11 cellular contexts compared by ENCODE assay signal in the genomic region with DNA sequence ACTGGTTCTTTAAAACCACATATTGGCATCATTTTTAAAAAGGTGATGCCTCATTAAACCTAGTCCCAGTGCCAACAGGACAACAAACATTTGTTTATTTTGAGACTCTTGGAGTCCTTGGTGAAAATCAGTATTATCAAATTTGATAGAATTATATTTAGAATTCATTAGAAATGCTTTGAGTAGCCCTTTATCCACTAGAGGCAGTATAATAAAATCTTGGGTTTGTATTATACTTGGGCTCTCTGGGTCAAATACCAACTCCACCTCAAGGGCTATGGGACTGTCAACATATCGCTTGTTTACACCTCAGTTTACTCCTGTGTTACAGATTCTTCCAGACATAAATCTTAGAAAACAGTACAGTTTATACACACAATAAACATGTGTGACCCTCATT.
A peak's percentile ranks its signal among the peaks of the same experiment; 100 is the strongest.
DNase-seq lines count a peak whose midpoint lies in the region; ATAC-seq, FAIRE-seq and TF ChIP-seq lines count a peak whose summit lies in the region.
"Had no signal": no experiment of that assay in that cellular context is flagged by ENCODE, and none has a peak within 500 bp of the region (broad histone marks: within the 10 kb centered on the region; RNA-seq: fewer than 3 reads in every experiment).

No MANE protein-coding gene starts in this region.

- H3K4me1 ChIP-seq in astrocyte (ENCODE audit: insufficient read depth, low read length) (no peaks in the 10 kb centered on the region), neural progenitor cell (no peaks in the 10 kb centered on the region)
- H3K4me1 ChIP-seq: testis had no signal

- H3K9ac ChIP-seq in astrocyte (ENCODE audit: low read length) (no peak overlapping the region), neural progenitor cell (no peak overlapping the region)

- no peaks in the 10 kb centered on the region for H3K4me1 Mint-ChIP-seq in astrocyte (ENCODE audit: low read depth, unreplicated experiment)
- no peaks in the 10 kb centered on the region for H3K4me1 Mint-ChIP-seq in neural progenitor cell
- no peaks in the 10 kb centered on the region for H3K4me1 Mint-ChIP-seq in activated CD4-positive, alpha-beta T cell treated with anti-CD3 and anti-CD28 coated beads, Interleukin-2, amount 10 ng/mL, durations not matched to agents 7 days and 5 days
- no peaks in the 10 kb centered on the region for H3K4me1 Mint-ChIP-seq in activated T-cell treated with anti-CD3 and anti-CD28 coated beads, Interleukin-2, amount 50 U/mL, for 4 hours (ENCODE audit: low read depth)
- H3K4me1 Mint-ChIP-seq: activated CD4-positive, alpha-beta memory T cell treated with anti-CD3 and anti-CD28 coated beads, Interleukin-2, amount 10 ng/mL, durations not matched to agents 7 days and 5 days had no signal

- CTCF ChIA-PET in activated CD4-positive, alpha-beta T cell treated with anti-CD3 and anti-CD28 coated beads, Interleukin-2, amount 10 ng/mL, durations not matched to agents 7 days and 5 days (lab: Charles Lee) = no interaction called here

- H3K9me3 ChIP-seq in astrocyte (ENCODE audit: insufficient read depth, low read depth, low read length) (no peaks in the 10 kb centered on the region), neural progenitor cell (ENCODE audit: low read depth) (no peaks in the 10 kb centered on the region), WERI-Rb-1 (ENCODE audit: severe bottlenecking) (no peaks in the 10 kb centered on the region)
- H3K9me3 ChIP-seq: testis had no signal

- H3K36me3 ChIP-seq in astrocyte (ENCODE audit: insufficient read depth, low read length) (no peaks in the 10 kb centered on the region), neural progenitor cell (no peaks in the 10 kb centered on the region), WERI-Rb-1 (no peaks in the 10 kb centered on the region)

- H3K4me3 ChIP-seq in astrocyte (ENCODE audit: insufficient read depth, low read depth, low read length) (no peak overlapping the region), neural progenitor cell (no peak overlapping the region), WERI-Rb-1 (ENCODE audit: low read depth, low read length) (no peak overlapping the region)
- H3K4me3 ChIP-seq: testis had no signal

- no peaks in the 10 kb centered on the region for H3K27me3 ChIP-seq in astrocyte (ENCODE audit: insufficient read depth, low read length)
- no peaks in the 10 kb centered on the region for H3K27me3 ChIP-seq in neural progenitor cell
- H3K27me3 ChIP-seq in WERI-Rb-1 (ENCODE audit: insufficient read depth, low read depth, severe bottlenecking) = no peaks in the 10 kb centered on the region
- H3K27me3 ChIP-seq: testis had no signal

- no peaks in the 10 kb centered on the region for H4K20me1 ChIP-seq in astrocyte (ENCODE audit: insufficient read depth, low read length)
- no peaks in the 10 kb centered on the region for H4K20me1 ChIP-seq in neural progenitor cell (ENCODE audit: low read depth)

- H3K79me2 ChIP-seq in astrocyte (ENCODE audit: insufficient read depth, low read length) (no peaks in the 10 kb centered on the region), neural progenitor cell (ENCODE audit: low read depth) (no peaks in the 10 kb centered on the region)

- H3K9me3 Mint-ChIP-seq in astrocyte (ENCODE audit: unreplicated experiment) = no peaks in the 10 kb centered on the region
- H3K9me3 Mint-ChIP-seq in neural progenitor cell = no peaks in the 10 kb centered on the region
- no peaks in the 10 kb centered on the region for H3K9me3 Mint-ChIP-seq in activated CD4-positive, alpha-beta T cell treated with anti-CD3 and anti-CD28 coated beads, Interleukin-2, amount 10 ng/mL, durations not matched to agents 7 days and 5 days
- H3K9me3 Mint-ChIP-seq in activated T-cell treated with anti-CD3 and anti-CD28 coated beads, Interleukin-2, amount 50 U/mL, for 4 hours = no peaks in the 10 kb centered on the region
- H3K9me3 Mint-ChIP-seq: activated CD4-positive, alpha-beta memory T cell treated with anti-CD3 and anti-CD28 coated beads, Interleukin-2, amount 10 ng/mL, durations not matched to agents 7 days and 5 days had no signal

- no peak for FAIRE-seq in astrocyte (lab: Jason Lieb, UNC)

- H3K4me2 ChIP-seq in astrocyte (ENCODE audit: low read length) (no peak overlapping the region), neural progenitor cell (no peak overlapping the region)

- ATAC-seq in HG03378 (IDR thresholded peaks at IDR 0.05; ENCODE audit: unreplicated experiment) = peak; percentile 52
- no peak for ATAC-seq in activated T-cell treated with anti-CD3 and anti-CD28 coated beads, Interleukin-2, amount 50 U/mL, for 4 hours

- no peaks in the 10 kb centered on the region for H3K27me3 Mint-ChIP-seq in astrocyte (ENCODE audit: low read depth, unreplicated experiment)
- H3K27me3 Mint-ChIP-seq in neural progenitor cell (ENCODE audit: insufficient read depth, low read depth) = no peaks in the 10 kb centered on the region
- H3K27me3 Mint-ChIP-seq in activated CD4-positive, alpha-beta T cell treated with anti-CD3 and anti-CD28 coated beads, Interleukin-2, amount 10 ng/mL, durations not matched to agents 7 days and 5 days = no peaks in the 10 kb centered on the region
- peaks cover 3% of the 10 kb centered on the region for H3K27me3 Mint-ChIP-seq in activated T-cell treated with anti-CD3 and anti-CD28 coated beads, Interleukin-2, amount 50 U/mL, for 4 hours (ENCODE audit: low read depth)
- H3K27me3 Mint-ChIP-seq: activated CD4-positive, alpha-beta memory T cell treated with anti-CD3 and anti-CD28 coated beads, Interleukin-2, amount 10 ng/mL, durations not matched to agents 7 days and 5 days had no signal

- H3K27ac Mint-ChIP-seq in astrocyte (ENCODE audit: unreplicated experiment) = no peak overlapping the region
- no peak overlapping the region for H3K27ac Mint-ChIP-seq in neural progenitor cell
- H3K27ac Mint-ChIP-seq in activated CD4-positive, alpha-beta T cell treated with anti-CD3 and anti-CD28 coated beads, Interleukin-2, amount 10 ng/mL, durations not matched to agents 7 days and 5 days = no peak overlapping the region
- H3K27ac Mint-ChIP-seq: activated CD4-positive, alpha-beta memory T cell treated with anti-CD3 and anti-CD28 coated beads, Interleukin-2, amount 10 ng/mL, durations not matched to agents 7 days and 5 days had no signal

- no peak overlapping the region for H3K4me3 Mint-ChIP-seq in astrocyte (ENCODE audit: unreplicated experiment)
- no peak overlapping the region for H3K4me3 Mint-ChIP-seq in neural progenitor cell
- no peak overlapping the region for H3K4me3 Mint-ChIP-seq in activated CD4-positive, alpha-beta T cell treated with anti-CD3 and anti-CD28 coated beads, Interleukin-2, amount 10 ng/mL, durations not matched to agents 7 days and 5 days
- no peak overlapping the region for H3K4me3 Mint-ChIP-seq in activated T-cell treated with anti-CD3 and anti-CD28 coated beads, Interleukin-2, amount 50 U/mL, for 4 hours
- H3K4me3 Mint-ChIP-seq: activated CD4-positive, alpha-beta memory T cell treated with anti-CD3 and anti-CD28 coated beads, Interleukin-2, amount 10 ng/mL, durations not matched to agents 7 days and 5 days had no signal

- in situ Hi-C loops in GM13977 (cut with MboI; ENCODE audit: low pct_unique_long_range_greater_than_20kb, low sequenced_read_pairs, unreplicated experiment) = no loop called here

- TF ChIP-seq CTCF in GM13977 (IDR thresholded peaks at IDR 0.05; ENCODE audit: extremely low read depth, insufficient read depth, missing control alignments) (peak; percentile 27), astrocyte (IDR thresholded peaks at IDR 0.05; ENCODE audit: insufficient read depth, low read depth, low read length) (peak; percentile 44), neural progenitor cell (IDR thresholded peaks at IDR 0.05) (peak; percentile 48), WERI-Rb-1 (IDR thresholded peaks at IDR 0.05; ENCODE audit: low read depth, low read length) (no peak)

- no peaks in the 10 kb centered on the region for H3F3A ChIP-seq in neural progenitor cell (ENCODE audit: low read depth)

- no peak overlapping the region for H2AFZ ChIP-seq in astrocyte (ENCODE audit: low read depth, low read length)
- H2AFZ ChIP-seq in neural progenitor cell (replicated peaks) = no peak overlapping the region

- no peaks in the 10 kb centered on the region for H3K36me3 Mint-ChIP-seq in astrocyte (ENCODE audit: low read depth, unreplicated experiment)
- H3K36me3 Mint-ChIP-seq in neural progenitor cell = no peaks in the 10 kb centered on the region
- H3K36me3 Mint-ChIP-seq in activated CD4-positive, alpha-beta T cell treated with anti-CD3 and anti-CD28 coated beads, Interleukin-2, amount 10 ng/mL, durations not matched to agents 7 days and 5 days (ENCODE audit: low read depth) = no peaks in the 10 kb centered on the region
- H3K36me3 Mint-ChIP-seq in activated T-cell treated with anti-CD3 and anti-CD28 coated beads, Interleukin-2, amount 50 U/mL, for 4 hours (ENCODE audit: insufficient read depth) = no peaks in the 10 kb centered on the region

- DNase-seq in GM13977 (ENCODE audit: low spot score) (peak; percentile 8), astrocyte (ENCODE audit: low read depth) (no peak), neural progenitor cell (ENCODE audit: low spot score) (no peak), WERI-Rb-1 (no peak)
- no peak for DNase-seq in activated CD4-positive, alpha-beta T cell treated with anti-CD3 and anti-CD28 coated beads, Interleukin-2, amount 10 ng/mL, durations not matched to agents 7 days and 5 days
- no peak for DNase-seq in activated T-cell treated with anti-CD3 and anti-CD28 coated beads, Interleukin-2, amount 50 U/mL, for 4 hours
- DNase-seq: activated CD4-positive, alpha-beta memory T cell treated with anti-CD3 and anti-CD28 coated beads, Interleukin-2, amount 10 ng/mL, durations not matched to agents 7 days and 5 days; kidney glomerular epithelial cell; stimulated activated CD4-positive, alpha-beta T cell treated with anti-CD3 and anti-CD28 coated beads, Interleukin-15, amount 100 ng/mL, for 24 hours; testis had no signal

- POLR2A ChIA-PET in activated CD4-positive, alpha-beta T cell treated with anti-CD3 and anti-CD28 coated beads, Interleukin-2, amount 10 ng/mL, durations not matched to agents 7 days and 5 days (lab: Charles Lee) = no interaction called here

- H3K27ac ChIP-seq in astrocyte (ENCODE audit: low read depth, low read length) = no peak overlapping the region
- H3K27ac ChIP-seq in neural progenitor cell = no peak overlapping the region
- no peak overlapping the region for H3K27ac ChIP-seq in WERI-Rb-1
- H3K27ac ChIP-seq: testis had no signal
